ENCODE assay signal across 28 cellular contexts in genomic region chrX:19735244-19735643, GRCh38.
DNase-seq lines count a peak whose midpoint lies in the region; ATAC-seq, FAIRE-seq and TF ChIP-seq lines count a peak whose summit lies in the region.
"Had no signal": no experiment of that assay in that cellular context is flagged by ENCODE, and none has a peak within 500 bp of the region (broad histone marks: within the 10 kb centered on the region; RNA-seq: fewer than 3 reads in every experiment).

No MANE protein-coding gene starts in this region.

- no peak overlapping the region for H3K4me3 Mint-ChIP-seq in activated CD8-positive, alpha-beta memory T cell treated with anti-CD3 and anti-CD28 coated beads, Interleukin-2, amount 10 ng/mL, durations not matched to agents 7 days and 5 days
- no peak overlapping the region for H3K4me3 Mint-ChIP-seq in osteocyte (ENCODE audit: unreplicated experiment)
- H3K4me3 Mint-ChIP-seq: brain, GM23338, HFFc6 had no signal

- no peaks in the 10 kb centered on the region for H3K9me3 ChIP-seq in MM.1S (replicated peaks; ENCODE audit: insufficient read depth, low read length)
- H3K9me3 ChIP-seq: upper lobe of right lung had no signal

- no peaks in the 10 kb centered on the region for H3K27me3 ChIP-seq in MM.1S (replicated peaks; ENCODE audit: insufficient read depth, low read length)
- H3K27me3 ChIP-seq: upper lobe of right lung had no signal

- no peaks in the 10 kb centered on the region for H3K36me3 ChIP-seq in MM.1S (replicated peaks; ENCODE audit: insufficient read depth, low read length)
- H3K36me3 ChIP-seq: upper lobe of right lung had no signal

- peak overlapping the region; percentile 77 for H3K27ac Mint-ChIP-seq in activated CD8-positive, alpha-beta memory T cell treated with anti-CD3 and anti-CD28 coated beads, Interleukin-2, amount 10 ng/mL, durations not matched to agents 7 days and 5 days
- H3K27ac Mint-ChIP-seq in osteocyte (ENCODE audit: unreplicated experiment), result peak overlapping the region; percentile 2
- H3K27ac Mint-ChIP-seq: brain, GM23338, HFFc6 had no signal

- H3K27ac ChIP-seq in MM.1S (ENCODE audit: low read length), result no peak overlapping the region; the same call in 1 of the 2 replicates
- H3K27ac ChIP-seq: epithelial cell of prostate, upper lobe of right lung, VCaP had no signal

- no peaks in the 10 kb centered on the region for H3K27me3 Mint-ChIP-seq in activated CD8-positive, alpha-beta memory T cell treated with anti-CD3 and anti-CD28 coated beads, Interleukin-2, amount 10 ng/mL, durations not matched to agents 7 days and 5 days
- H3K27me3 Mint-ChIP-seq in osteocyte (ENCODE audit: unreplicated experiment), result no peaks in the 10 kb centered on the region

- CTCF ChIA-PET in activated CD8-positive, alpha-beta memory T cell treated with anti-CD3 and anti-CD28 coated beads, Interleukin-2, amount 10 ng/mL, durations not matched to agents 7 days and 5 days (lab: Charles Lee), result no interaction called here

- H3K9me3 Mint-ChIP-seq in activated CD8-positive, alpha-beta memory T cell treated with anti-CD3 and anti-CD28 coated beads, Interleukin-2, amount 10 ng/mL, durations not matched to agents 7 days and 5 days (ENCODE audit: low read depth), result no peaks in the 10 kb centered on the region
- H3K9me3 Mint-ChIP-seq in osteocyte (ENCODE audit: unreplicated experiment), result no peaks in the 10 kb centered on the region
- H3K9me3 Mint-ChIP-seq: brain, GM23338, HFFc6 had no signal

- H3K9ac ChIP-seq in MM.1S (ENCODE audit: low read length), result no peak overlapping the region

- peak; percentile 17 for FAIRE-seq in GM12892 (lab: Jason Lieb, UNC)
- no peak for FAIRE-seq in D721Med (lab: Jason Lieb, UNC)

- peak overlapping the region; percentile 33 for H3K4me2 ChIP-seq in MM.1S (ENCODE audit: low read depth, low read length)
- H3K4me2 ChIP-seq: GM23338 had no signal

- peaks cover 53% of the 10 kb centered on the region for H3K4me1 Mint-ChIP-seq in activated CD8-positive, alpha-beta memory T cell treated with anti-CD3 and anti-CD28 coated beads, Interleukin-2, amount 10 ng/mL, durations not matched to agents 7 days and 5 days
- H3K4me1 Mint-ChIP-seq in osteocyte (ENCODE audit: unreplicated experiment), result peaks cover 6% of the 10 kb centered on the region

- 0 out of 2 replicates have a peak, but pooled peaks cover 3% of the 10 kb centered on the region for H3K79me2 ChIP-seq in MM.1S (ENCODE audit: low read length)

- peaks cover 18% of the 10 kb centered on the region for H3K4me1 ChIP-seq in MM.1S (ENCODE audit: low read length)
- H3K4me1 ChIP-seq: upper lobe of right lung had no signal

- no peak for TF ChIP-seq POLR2A in GM12892 (IDR thresholded peaks at IDR 0.05; ENCODE audit: low read depth, low read length)

- no peak for DNase-seq in activated CD8-positive, alpha-beta memory T cell treated with anti-CD3 and anti-CD28 coated beads, Interleukin-2, amount 10 ng/mL, durations not matched to agents 7 days and 5 days
- DNase-seq in activated CD8-positive, alpha-beta memory T cell treated with anti-CD3 and anti-CD28 coated beads for 24 hours, result no peak
- no peak for DNase-seq in GM12892 (ENCODE audit: insufficient read length)
- DNase-seq in MM.1S, result peak; percentile 49
- DNase-seq in osteocyte (ENCODE audit: extremely low spot score, unreplicated experiment), result no peak
- DNase-seq in dermis blood vessel endothelial cell, result no peak
- no peak for DNase-seq in NK-92 (lab: John Stamatoyannopoulos, UW; ENCODE audit: unreplicated experiment)
- DNase-seq in D721Med (ENCODE audit: insufficient read length, low spot score), result no peak
- DNase-seq: ACHN; activated CD4-positive, alpha-beta T cell treated with anti-CD3 and anti-CD28 coated beads, Interleukin-2, amount 50 U/mL, for 48 hours; activated T-cell treated with anti-CD3 and anti-CD28 coated beads, Interleukin-2, amount 50 U/mL, for 48 hours; HFFc6; KBM-7; mesenchymal stem cell; NCI-H1417 treated with DMSO at 0.1 percent for 48 hours; NCI-H2081 treated with DMSO at 0.1 percent for 48 hours; NCI-H345; NCI-H82; occipital lobe; PC-3; Right ventricle myocardium superior; substantia nigra; upper lobe of right lung had no signal

- no peaks in the 10 kb centered on the region for H4K20me1 ChIP-seq in MM.1S (ENCODE audit: insufficient read depth, low read length)

- no peak overlapping the region for H3K4me3 ChIP-seq in MM.1S (ENCODE audit: low read length)
- H3K4me3 ChIP-seq: GM23338, upper lobe of right lung had no signal

- H3K36me3 Mint-ChIP-seq in activated CD8-positive, alpha-beta memory T cell treated with anti-CD3 and anti-CD28 coated beads, Interleukin-2, amount 10 ng/mL, durations not matched to agents 7 days and 5 days, result peaks cover 14% of the 10 kb centered on the region
- H3K36me3 Mint-ChIP-seq in osteocyte (ENCODE audit: unreplicated experiment), result no peaks in the 10 kb centered on the region
- H3K36me3 Mint-ChIP-seq: brain had no signal

- H2AFZ ChIP-seq in MM.1S (ENCODE audit: low read length), result no peak overlapping the region
- H2AFZ ChIP-seq: GM23338 had no signal

- H3F3A ChIP-seq in MM.1S (ENCODE audit: insufficient read depth, low read length), result peaks cover 11% of the 10 kb centered on the region; the same call in 1 of the 2 replicates

- no peak for ATAC-seq in activated CD8-positive, alpha-beta memory T cell treated with anti-CD3 and anti-CD28 coated beads, Interleukin-2, amount 10 ng/mL, durations not matched to agents 7 days and 5 days
- ATAC-seq: GM23338, left lobe of liver, PC-3, upper lobe of right lung had no signal

- H3K9me2 ChIP-seq in MM.1S (replicated peaks; ENCODE audit: insufficient read depth, low read length), result no peaks in the 10 kb centered on the region

- TF ChIP-seq CTCF in MM.1S (IDR thresholded peaks at IDR 0.05; ENCODE audit: low read length), result no peak
- TF ChIP-seq CTCF in osteocyte (IDR thresholded peaks at IDR 0.05), result no peak
- no peak for TF ChIP-seq CTCF in D721Med (IDR thresholded peaks at IDR 0.05; ENCODE audit: insufficient read depth, missing control alignments)
